Comparison of ENCODE assay signal across 13 cellular contexts in genomic region chr6:53837875-53838806, GRCh38. TPM values are rescaled to one million over a fixed set of nuclear protein-coding genes. Genes with fewer than 3 reads are reported as not detected.
A peak's percentile ranks its signal among the peaks of the same experiment; 100 is the strongest.
DNase-seq lines count a peak whose midpoint lies in the region; ATAC-seq and TF ChIP-seq lines count a peak whose summit lies in the region.
"Had no signal": no experiment of that assay in that cellular context is flagged by ENCODE, and none has a peak within 500 bp of the region (broad histone marks: within the 10 kb centered on the region; RNA-seq: fewer than 3 reads in every experiment).

No MANE protein-coding gene starts in this region.

- DNase-seq in C1 segment of cervical spinal cord (lab: John Stamatoyannopoulos, UW) (peak in 12 of 14 donors; percentile 5 to 58 (median 43)), M059J (ENCODE audit: low read depth) (peak; percentile 43), astrocyte of the hippocampus (ENCODE audit: low read depth, low spot score) (peak; percentile 63), mucosa of descending colon (no peak), GF-D8 (lab: John Stamatoyannopoulos, UW) (no peak), chondrocyte (ENCODE audit: low spot score) (no peak), NCI-H128 (lab: John Stamatoyannopoulos, UW; ENCODE audit: unreplicated experiment) (no peak)
- DNase-seq in activated CD4-positive, CD25-positive, alpha-beta regulatory T cell treated with anti-CD3 and anti-CD28 coated beads, Interleukin-2, amount 50 U/mL, for 72 hours, result no peak
- DNase-seq: activated effector memory CD4-positive, alpha-beta T cell treated with anti-CD3 and anti-CD28 coated beads, Interleukin-2, amount 50 U/mL, for 16 hours; CD4-positive, alpha-beta T cell; naive B cell; T-helper 2 cell had no signal

- H3K9me3 Mint-ChIP-seq in chondrocyte (ENCODE audit: low read depth), result peaks cover 13% of the 10 kb centered on the region
- H3K9me3 Mint-ChIP-seq: CD4-positive, alpha-beta T cell had no signal

- H3K27ac Mint-ChIP-seq in chondrocyte (ENCODE audit: unreplicated experiment), result no peak overlapping the region
- H3K27ac Mint-ChIP-seq: CD4-positive, alpha-beta T cell had no signal

- H3K4me1 Mint-ChIP-seq in chondrocyte (ENCODE audit: low read depth), result peaks cover 25% of the 10 kb centered on the region

- H3K4me3 ChIP-seq in mucosa of descending colon, result no peak overlapping the region
- H3K4me3 ChIP-seq: esophagus muscularis mucosa had no signal

- ATAC-seq in mucosa of descending colon, result peak; percentile 54

- no peaks in the 10 kb centered on the region for H3K4me1 ChIP-seq in mucosa of descending colon (ENCODE audit: low read depth)

- intact Hi-C loops in mucosa of descending colon (cut with DNase I, micrococcal nuclease), result no loop called here

- no peaks in the 10 kb centered on the region for H3K9me3 ChIP-seq in mucosa of descending colon
- H3K9me3 ChIP-seq: esophagus muscularis mucosa had no signal

- no peaks in the 10 kb centered on the region for H3K36me3 ChIP-seq in mucosa of descending colon (ENCODE audit: low read depth)
- H3K36me3 ChIP-seq: esophagus muscularis mucosa had no signal

- no peak for TF ChIP-seq CTCF in mucosa of descending colon (IDR thresholded peaks at IDR 0.05)
- no peak for TF ChIP-seq CTCF in chondrocyte (IDR thresholded peaks at IDR 0.05)

- no peak overlapping the region for H3K4me3 Mint-ChIP-seq in chondrocyte (ENCODE audit: unreplicated experiment)
- H3K4me3 Mint-ChIP-seq: CD4-positive, alpha-beta T cell; naive B cell had no signal

- peaks cover 3% of the 10 kb centered on the region for H3K36me3 Mint-ChIP-seq in chondrocyte (ENCODE audit: low read depth)

- no peaks in the 10 kb centered on the region for H3K27me3 Mint-ChIP-seq in chondrocyte (ENCODE audit: low read depth)
- H3K27me3 Mint-ChIP-seq: CD4-positive, alpha-beta T cell; naive B cell had no signal

RNA-seq across cellular contexts. Expression of gene LRRC1, which starts 43.3 kb away (rescaled TPM):
- 13.0 and 18.4 TPM in 2 replicates for total RNA-seq in M059J (2014; rRNA removed; shearing (Covaris generic))
- total RNA-seq in mucosa of descending colon (100 to 1,000 TPM in 1 of 3 donors, 10 to 100 TPM in 2; 57.7 to 105 (median 89.4) TPM), chondrocyte (10.4 to 14.1 TPM (median 14.0 TPM) in 3 replicates)

Comparison
In these comparisons a context has a peak if more than half of its experiments do, and no peak if none do; other contexts are left out.
1. DNase-seq: peak in C1 segment of cervical spinal cord (12 of 14), M059J (single experiment) and astrocyte of the hippocampus (single experiment); none in mucosa of descending colon (0 of 3), GF-D8 (single experiment), chondrocyte (single experiment), activated CD4-positive, CD25-positive, alpha-beta regulatory T cell treated with anti-CD3 and anti-CD28 coated beads, Interleukin-2, amount 50 U/mL, for 72 hours (single experiment) and NCI-H128 (single experiment).